Comparison of ENCODE assay signal across 9 cellular contexts in genomic region chr19:16540948-16541347, GRCh38. TPM values are rescaled to one million over a fixed set of nuclear protein-coding genes. Genes with fewer than 3 reads are reported as not detected.
A peak's percentile ranks its signal among the peaks of the same experiment; 100 is the strongest.
DNase-seq lines count a peak whose midpoint lies in the region; ATAC-seq and TF ChIP-seq lines count a peak whose summit lies in the region.
"Had no signal": no experiment of that assay in that cellular context is flagged by ENCODE, and none has a peak within 500 bp of the region (broad histone marks: within the 10 kb centered on the region; RNA-seq: fewer than 3 reads in every experiment).

No MANE protein-coding gene starts in this region.

- no peak for DNase-seq in activated CD4-positive, alpha-beta T cell treated with anti-CD3 and anti-CD28 coated beads, Interleukin-2, amount 10 ng/mL, durations not matched to agents 7 days and 5 days
- no peak for DNase-seq in activated CD4-positive, alpha-beta T cell treated with anti-CD3 and anti-CD28 coated beads, Interleukin-2, amount 50 U/mL, for 4 hours
- DNase-seq in activated naive CD8-positive, alpha-beta T cell treated with anti-CD3 and anti-CD28 coated beads, Interleukin-2, amount 10 ng/mL, durations not matched to agents 7 days and 5 days: no peak
- peak in 1 of 2 donors; percentile 1 for DNase-seq in left lung
- DNase-seq in thoracic aorta (ENCODE audit: low spot score): no peak
- DNase-seq in iPS-NIHi11 (ENCODE audit: low spot score): no peak
- DNase-seq in activated CD4-positive, alpha-beta T cell treated with anti-CD3 and anti-CD28 coated beads for 48 hours: no peak
- DNase-seq: SHP77 had no signal

- no peaks in the 10 kb centered on the region for H3K27me3 ChIP-seq in left lung
- no peaks in the 10 kb centered on the region for H3K27me3 ChIP-seq in thoracic aorta (replicated peaks; ENCODE audit: insufficient read depth)

- no peaks in the 10 kb centered on the region for H3K27me3 Mint-ChIP-seq in activated CD4-positive, alpha-beta T cell treated with anti-CD3 and anti-CD28 coated beads, Interleukin-2, amount 10 ng/mL, durations not matched to agents 7 days and 5 days
- no peaks in the 10 kb centered on the region for H3K27me3 Mint-ChIP-seq in activated naive CD8-positive, alpha-beta T cell treated with anti-CD3 and anti-CD28 coated beads, Interleukin-2, amount 10 ng/mL, durations not matched to agents 7 days and 5 days

- POLR2A ChIA-PET in activated CD4-positive, alpha-beta T cell treated with anti-CD3 and anti-CD28 coated beads, Interleukin-2, amount 10 ng/mL, durations not matched to agents 7 days and 5 days (lab: Charles Lee): no interaction called here
- POLR2A ChIA-PET in activated naive CD8-positive, alpha-beta T cell treated with anti-CD3 and anti-CD28 coated beads, Interleukin-2, amount 10 ng/mL, durations not matched to agents 7 days and 5 days (lab: Charles Lee): interaction anchor here (0.7 to 1.4 kb wide), 3 partner anchors 26 to 44 kb away, joined by 3 to 4 read pairs (median 3); no protein-coding TSS in a partner anchor

- CTCF ChIA-PET in activated CD4-positive, alpha-beta T cell treated with anti-CD3 and anti-CD28 coated beads, Interleukin-2, amount 10 ng/mL, durations not matched to agents 7 days and 5 days (lab: Charles Lee): interaction anchor here (0.9 to 2.1 kb wide), 2 partner anchors 8 to 24 kb away, joined by 3 to 5 read pairs; no protein-coding TSS in a partner anchor

- no peak for ATAC-seq in activated naive CD8-positive, alpha-beta T cell treated with anti-CD3 and anti-CD28 coated beads, Interleukin-2, amount 10 ng/mL, durations not matched to agents 7 days and 5 days (ENCODE audit: low read depth)
- ATAC-seq in left lung (no peak), thoracic aorta (ENCODE audit: insufficient number of reproducible peaks, low FRiP score, low read depth) (no peak), HG02840 (IDR thresholded peaks at IDR 0.05; ENCODE audit: low FRiP score, unreplicated experiment) (no peak)

- H3K4me3 Mint-ChIP-seq in activated CD4-positive, alpha-beta T cell treated with anti-CD3 and anti-CD28 coated beads, Interleukin-2, amount 10 ng/mL, durations not matched to agents 7 days and 5 days: peak overlapping the region; percentile 94
- peak overlapping the region; percentile 95 for H3K4me3 Mint-ChIP-seq in activated naive CD8-positive, alpha-beta T cell treated with anti-CD3 and anti-CD28 coated beads, Interleukin-2, amount 10 ng/mL, durations not matched to agents 7 days and 5 days

- H3K27ac Mint-ChIP-seq in activated CD4-positive, alpha-beta T cell treated with anti-CD3 and anti-CD28 coated beads, Interleukin-2, amount 10 ng/mL, durations not matched to agents 7 days and 5 days: peak overlapping the region; percentile 70
- H3K27ac Mint-ChIP-seq in activated naive CD8-positive, alpha-beta T cell treated with anti-CD3 and anti-CD28 coated beads, Interleukin-2, amount 10 ng/mL, durations not matched to agents 7 days and 5 days: peak overlapping the region; percentile 80

- TF ChIP-seq CTCF in left lung (IDR thresholded peaks at IDR 0.05) (no peak), thoracic aorta (IDR thresholded peaks at IDR 0.05) (no peak)

- H3K36me3 ChIP-seq in left lung (peaks cover 0 to 44% of the 10 kb centered on the region in 2 donors), thoracic aorta (peaks cover 16% of the 10 kb centered on the region)

- peaks cover 48% of the 10 kb centered on the region for H3K4me1 Mint-ChIP-seq in activated CD4-positive, alpha-beta T cell treated with anti-CD3 and anti-CD28 coated beads, Interleukin-2, amount 10 ng/mL, durations not matched to agents 7 days and 5 days
- peaks cover 40% of the 10 kb centered on the region for H3K4me1 Mint-ChIP-seq in activated naive CD8-positive, alpha-beta T cell treated with anti-CD3 and anti-CD28 coated beads, Interleukin-2, amount 10 ng/mL, durations not matched to agents 7 days and 5 days

- H3K9me3 Mint-ChIP-seq in activated CD4-positive, alpha-beta T cell treated with anti-CD3 and anti-CD28 coated beads, Interleukin-2, amount 10 ng/mL, durations not matched to agents 7 days and 5 days: no peaks in the 10 kb centered on the region
- no peaks in the 10 kb centered on the region for H3K9me3 Mint-ChIP-seq in activated naive CD8-positive, alpha-beta T cell treated with anti-CD3 and anti-CD28 coated beads, Interleukin-2, amount 10 ng/mL, durations not matched to agents 7 days and 5 days

- peaks cover 13 to 49% of the 10 kb centered on the region in 2 donors for H3K4me1 ChIP-seq in left lung
- H3K4me1 ChIP-seq in thoracic aorta (ENCODE audit: control insufficient read depth in 1 of 2, low read depth in 2 of 2): peaks cover 22 to 45% of the 10 kb centered on the region in 2 donors

- intact Hi-C loops in left lung (cut with DNase I): no loop called here

- H3K9me3 ChIP-seq in left lung (no peaks in the 10 kb centered on the region), thoracic aorta (no peaks in the 10 kb centered on the region)

- H3K4me3 ChIP-seq in left lung (peak overlapping the region; percentile 93 to 97), thoracic aorta (peak overlapping the region; percentile 94)

- no peak overlapping the region for H3K27ac ChIP-seq in left lung
- no peak overlapping the region for H3K27ac ChIP-seq in thoracic aorta

- H3K36me3 Mint-ChIP-seq in activated CD4-positive, alpha-beta T cell treated with anti-CD3 and anti-CD28 coated beads, Interleukin-2, amount 10 ng/mL, durations not matched to agents 7 days and 5 days (ENCODE audit: low read depth): peaks cover 52% of the 10 kb centered on the region
- peaks cover 44% of the 10 kb centered on the region for H3K36me3 Mint-ChIP-seq in activated naive CD8-positive, alpha-beta T cell treated with anti-CD3 and anti-CD28 coated beads, Interleukin-2, amount 10 ng/mL, durations not matched to agents 7 days and 5 days

RNA-seq across cellular contexts. Expression of gene CHERP, which starts 1.3 kb away (rescaled TPM):
- 10 to 100 TPM; 57.9 to 62.2 TPM for total RNA-seq in activated CD4-positive, alpha-beta T cell treated with anti-CD3 and anti-CD28 coated beads, Interleukin-2, amount 10 ng/mL, durations not matched to agents 7 days and 5 days
- total RNA-seq in activated naive CD8-positive, alpha-beta T cell treated with anti-CD3 and anti-CD28 coated beads, Interleukin-2, amount 10 ng/mL, durations not matched to agents 7 days and 5 days: 10 to 100 TPM; 65.5 to 67.0 TPM
- total RNA-seq in left lung: 10 to 100 TPM; 28.1 to 38.0 TPM
- total RNA-seq in thoracic aorta: 10 to 100 TPM in 1 of 2 donors, 1 to 10 TPM in 1; 9.3 to 18.4 TPM

RNA-seq across cellular contexts. Expression of gene SLC35E1, which starts 31.3 kb away (rescaled TPM):
- 10 to 100 TPM; 40.6 to 43.1 TPM for total RNA-seq in activated CD4-positive, alpha-beta T cell treated with anti-CD3 and anti-CD28 coated beads, Interleukin-2, amount 10 ng/mL, durations not matched to agents 7 days and 5 days
- total RNA-seq in activated naive CD8-positive, alpha-beta T cell treated with anti-CD3 and anti-CD28 coated beads, Interleukin-2, amount 10 ng/mL, durations not matched to agents 7 days and 5 days: 10 to 100 TPM; 43.4 to 44.5 TPM
- 10 to 100 TPM; 47.0 to 55.9 TPM for total RNA-seq in left lung
- 10 to 100 TPM; 66.9 to 85.3 TPM for total RNA-seq in thoracic aorta

RNA-seq across cellular contexts. Expression of gene C19orf44, which starts 44.8 kb away (rescaled TPM):
- 1 to 10 TPM; 3.1 to 3.9 TPM for total RNA-seq in activated CD4-positive, alpha-beta T cell treated with anti-CD3 and anti-CD28 coated beads, Interleukin-2, amount 10 ng/mL, durations not matched to agents 7 days and 5 days
- total RNA-seq in activated naive CD8-positive, alpha-beta T cell treated with anti-CD3 and anti-CD28 coated beads, Interleukin-2, amount 10 ng/mL, durations not matched to agents 7 days and 5 days: 1 to 10 TPM; 3.0 to 3.3 TPM
- 1 to 10 TPM; 4.9 to 6.1 TPM for total RNA-seq in left lung
- total RNA-seq in thoracic aorta: 1 to 10 TPM; 4.9 to 6.1 TPM

RNA-seq across cellular contexts. Expression of gene CALR3, which starts 45.0 kb away (rescaled TPM):
- not detected for total RNA-seq in activated CD4-positive, alpha-beta T cell treated with anti-CD3 and anti-CD28 coated beads, Interleukin-2, amount 10 ng/mL, durations not matched to agents 7 days and 5 days
- not detected for total RNA-seq in activated naive CD8-positive, alpha-beta T cell treated with anti-CD3 and anti-CD28 coated beads, Interleukin-2, amount 10 ng/mL, durations not matched to agents 7 days and 5 days
- total RNA-seq in left lung (not detected), thoracic aorta (not detected)
